15 cellular contexts compared by ENCODE assay signal in genomic region chr19:39968789-39969188, GRCh38. TPM values are rescaled to one million over a fixed set of nuclear protein-coding genes. Genes with fewer than 3 reads are reported as not detected.
DNase-seq lines count a peak whose midpoint lies in the region; ATAC-seq and TF ChIP-seq lines count a peak whose summit lies in the region.
"Had no signal": no experiment of that assay in that cellular context is flagged by ENCODE, and none has a peak within 500 bp of the region (broad histone marks: within the 10 kb centered on the region; RNA-seq: fewer than 3 reads in every experiment).

No MANE protein-coding gene starts in this region.

- H3K9me3 Mint-ChIP-seq in CD8-positive, alpha-beta T cell: no peaks in the 10 kb centered on the region
- no peaks in the 10 kb centered on the region for H3K9me3 Mint-ChIP-seq in activated naive CD8-positive, alpha-beta T cell treated with anti-CD3 and anti-CD28 coated beads, Interleukin-2, amount 10 ng/mL, durations not matched to agents 7 days and 5 days
- H3K9me3 Mint-ChIP-seq in nephron: no peaks in the 10 kb centered on the region

- peaks cover 31% of the 10 kb centered on the region for H3K36me3 Mint-ChIP-seq in CD8-positive, alpha-beta T cell
- peaks cover 17% of the 10 kb centered on the region for H3K36me3 Mint-ChIP-seq in activated naive CD8-positive, alpha-beta T cell treated with anti-CD3 and anti-CD28 coated beads, Interleukin-2, amount 10 ng/mL, durations not matched to agents 7 days and 5 days
- peaks cover 18% of the 10 kb centered on the region for H3K36me3 Mint-ChIP-seq in nephron (ENCODE audit: low read depth)

- peak overlapping the region; percentile 99 for H3K4me3 Mint-ChIP-seq in CD8-positive, alpha-beta T cell
- H3K4me3 Mint-ChIP-seq in activated naive CD8-positive, alpha-beta T cell treated with anti-CD3 and anti-CD28 coated beads, Interleukin-2, amount 10 ng/mL, durations not matched to agents 7 days and 5 days: peak overlapping the region; percentile 91
- H3K4me3 Mint-ChIP-seq in nephron: peak overlapping the region; percentile 98 to 99 (median 99)

- peaks cover 32% of the 10 kb centered on the region for H3K4me1 ChIP-seq in CD8-positive, alpha-beta T cell (ENCODE audit: insufficient read depth, low read length)

- H3K4me3 ChIP-seq in CD8-positive, alpha-beta T cell (ENCODE audit: low read depth, low read length): no peak overlapping the region
- H3K4me3 ChIP-seq: adrenal gland, K562, SJSA1, suprapubic skin had no signal

- H3K27me3 ChIP-seq in CD8-positive, alpha-beta T cell (ENCODE audit: insufficient read depth, low read length): no peaks in the 10 kb centered on the region
- H3K27me3 ChIP-seq: adrenal gland, SJSA1, suprapubic skin had no signal

- POLR2A ChIA-PET in CD8-positive, alpha-beta T cell (lab: Charles Lee): interaction anchor here (0.6 to 3.6 kb wide), 4 partner anchors 8 to 567 kb away, joined by 3 to 46 read pairs (median 26); no protein-coding TSS in a partner anchor
- POLR2A ChIA-PET in activated naive CD8-positive, alpha-beta T cell treated with anti-CD3 and anti-CD28 coated beads, Interleukin-2, amount 10 ng/mL, durations not matched to agents 7 days and 5 days (lab: Charles Lee): interaction anchor here (0.7 to 4.6 kb wide), 7 partner anchors 10 to 124 kb away, joined by 3 to 80 read pairs (median 24); partner anchors contain the start of gene FBL

- H3K27ac Mint-ChIP-seq in CD8-positive, alpha-beta T cell: peak overlapping the region; percentile 99
- H3K27ac Mint-ChIP-seq in activated naive CD8-positive, alpha-beta T cell treated with anti-CD3 and anti-CD28 coated beads, Interleukin-2, amount 10 ng/mL, durations not matched to agents 7 days and 5 days: peak overlapping the region; percentile 98
- H3K27ac Mint-ChIP-seq in nephron: peak overlapping the region; percentile 63 to 97 (median 95)

- H3K4me1 Mint-ChIP-seq in CD8-positive, alpha-beta T cell (ENCODE audit: low read depth): peaks cover 53% of the 10 kb centered on the region
- peaks cover 37% of the 10 kb centered on the region for H3K4me1 Mint-ChIP-seq in activated naive CD8-positive, alpha-beta T cell treated with anti-CD3 and anti-CD28 coated beads, Interleukin-2, amount 10 ng/mL, durations not matched to agents 7 days and 5 days
- H3K4me1 Mint-ChIP-seq in nephron: peaks cover 28% of the 10 kb centered on the region

- no peak overlapping the region for H3K27ac ChIP-seq in CD8-positive, alpha-beta T cell (ENCODE audit: low read depth, low read length)
- peak overlapping the region; percentile 89 for H3K27ac ChIP-seq in KOPT-K1 (ENCODE audit: low read depth, low read length, poor library complexity, severe bottlenecking)
- H3K27ac ChIP-seq: SJSA1, suprapubic skin had no signal

- intact Hi-C loops in CD8-positive, alpha-beta T cell (cut with DNase I, micrococcal nuclease): loop anchor here in 1 of 2 experiments (10.0 kb wide), 1 partner anchor 54 kb away; no protein-coding TSS in a partner anchor

- CTCF ChIA-PET in CD8-positive, alpha-beta T cell (lab: Charles Lee): interaction anchor here (0.6 to 4.7 kb wide), 6 partner anchors 13 to 176 kb away, joined by 3 to 90 read pairs (median 18); no protein-coding TSS in a partner anchor

- no peak for TF ChIP-seq CTCF in CD8-positive, alpha-beta T cell (IDR thresholded peaks at IDR 0.05)
- TF ChIP-seq CTCF in nephron (IDR thresholded peaks at IDR 0.05; ENCODE audit: unreplicated experiment in 3 of 3) (no peak), GM20000 (IDR thresholded peaks at IDR 0.05; ENCODE audit: extremely low read depth, missing control alignments) (no peak)

- no peak for ATAC-seq in CD8-positive, alpha-beta T cell
- ATAC-seq in activated naive CD8-positive, alpha-beta T cell treated with anti-CD3 and anti-CD28 coated beads, Interleukin-2, amount 10 ng/mL, durations not matched to agents 7 days and 5 days (ENCODE audit: low read depth): no peak
- ATAC-seq in HG03565 (IDR thresholded peaks at IDR 0.05; ENCODE audit: unreplicated experiment): no peak
- no peak for ATAC-seq in HG03342 (IDR thresholded peaks at IDR 0.05; ENCODE audit: unreplicated experiment)
- ATAC-seq in HG02759 (IDR thresholded peaks at IDR 0.05; ENCODE audit: unreplicated experiment): no peak
- ATAC-seq: sciatic nerve had no signal

- DNase-seq in CD8-positive, alpha-beta T cell: peak in 1 of 7 experiments; percentile 47
- DNase-seq in activated naive CD8-positive, alpha-beta T cell treated with anti-CD3 and anti-CD28 coated beads, Interleukin-2, amount 10 ng/mL, durations not matched to agents 7 days and 5 days: no peak
- no peak for DNase-seq in GM20000 (ENCODE audit: low spot score)
- DNase-seq: activated CD4-positive, CD25-positive, alpha-beta regulatory T cell; adrenal gland; NCI-H1930 had no signal

- H3K27me3 Mint-ChIP-seq in CD8-positive, alpha-beta T cell (ENCODE audit: low read depth): no peaks in the 10 kb centered on the region
- H3K27me3 Mint-ChIP-seq in activated naive CD8-positive, alpha-beta T cell treated with anti-CD3 and anti-CD28 coated beads, Interleukin-2, amount 10 ng/mL, durations not matched to agents 7 days and 5 days: no peaks in the 10 kb centered on the region
- no peaks in the 10 kb centered on the region for H3K27me3 Mint-ChIP-seq in nephron (ENCODE audit: low read depth)

- H3K36me3 ChIP-seq in CD8-positive, alpha-beta T cell (ENCODE audit: insufficient read depth, low read length): peaks cover 11% of the 10 kb centered on the region
- peaks cover 17% of the 10 kb centered on the region for H3K36me3 ChIP-seq in KOPT-K1 (ENCODE audit: insufficient read depth, low read length)

- no peaks in the 10 kb centered on the region for H3K9me3 ChIP-seq in CD8-positive, alpha-beta T cell (ENCODE audit: low read length)
- H3K9me3 ChIP-seq in KOPT-K1 (ENCODE audit: insufficient read depth, low read length, poor library complexity, severe bottlenecking): no peaks in the 10 kb centered on the region
- H3K9me3 ChIP-seq: adrenal gland, SJSA1, suprapubic skin had no signal

RNA-seq across cellular contexts. Expression of gene PSMC4, which starts 2.2 kb away (rescaled TPM):
- total RNA-seq in CD8-positive, alpha-beta T cell: 10 to 100 TPM; 75.9 to 79.0 TPM
- 10 to 100 TPM; 81.9 to 84.5 TPM for total RNA-seq in activated naive CD8-positive, alpha-beta T cell treated with anti-CD3 and anti-CD28 coated beads, Interleukin-2, amount 10 ng/mL, durations not matched to agents 7 days and 5 days

RNA-seq across cellular contexts. Expression of gene ZNF546, which starts 28.1 kb away (rescaled TPM):
- 1 to 10 TPM; 1.6 to 2.4 TPM for total RNA-seq in CD8-positive, alpha-beta T cell
- total RNA-seq in activated naive CD8-positive, alpha-beta T cell treated with anti-CD3 and anti-CD28 coated beads, Interleukin-2, amount 10 ng/mL, durations not matched to agents 7 days and 5 days: 1 to 10 TPM; 9.3 to 9.9 TPM

RNA-seq across cellular contexts. Expression of gene FCGBP, which starts 34.4 kb away (rescaled TPM):
- 10 to 100 TPM; 28.1 to 31.9 TPM for total RNA-seq in CD8-positive, alpha-beta T cell
- 10 to 100 TPM; 13.1 to 14.0 TPM for total RNA-seq in activated naive CD8-positive, alpha-beta T cell treated with anti-CD3 and anti-CD28 coated beads, Interleukin-2, amount 10 ng/mL, durations not matched to agents 7 days and 5 days
